ENCODE assay signal across 15 cellular contexts in genomic region chr18:26293982-26294381, GRCh38.
DNase-seq lines count a peak whose midpoint lies in the region; ATAC-seq, FAIRE-seq and TF ChIP-seq lines count a peak whose summit lies in the region.
"Had no signal": no experiment of that assay in that cellular context is flagged by ENCODE, and none has a peak within 500 bp of the region (broad histone marks: within the 10 kb centered on the region; RNA-seq: fewer than 3 reads in every experiment).

No MANE protein-coding gene starts in this region.

- H3F3A ChIP-seq in SU-DHL-6 (ENCODE audit: insufficient read depth): peaks cover 75% of the 10 kb centered on the region

- peaks cover 39% of the 10 kb centered on the region for H3K36me3 Mint-ChIP-seq in memory B cell
- peaks cover 2% of the 10 kb centered on the region for H3K36me3 Mint-ChIP-seq in chondrocyte (ENCODE audit: low read depth)
- H3K36me3 Mint-ChIP-seq in effector memory CD8-positive, alpha-beta T cell (ENCODE audit: insufficient read depth): peaks cover 9% of the 10 kb centered on the region

- no peak for DNase-seq in GM18507 (ENCODE audit: extremely low spot score, insufficient read length, low read depth)
- no peak for DNase-seq in GM19239 (ENCODE audit: insufficient read length, low spot score)
- no peak for DNase-seq in memory B cell (ENCODE audit: low spot score in 2 of 2)
- no peak for DNase-seq in chondrocyte (ENCODE audit: low spot score)
- no peak for DNase-seq in activated gamma-delta T cell (lab: John Stamatoyannopoulos, UW)
- DNase-seq in effector memory CD8-positive, alpha-beta T cell: no peak
- DNase-seq: C1 segment of cervical spinal cord; CD4-positive, alpha-beta T cell; DMS79; HCEC 1CT; HFFc6 had no signal

- H3K27ac Mint-ChIP-seq in memory B cell (peak overlapping the region; percentile 63), chondrocyte (ENCODE audit: unreplicated experiment) (no peak overlapping the region)
- no peak overlapping the region for H3K27ac Mint-ChIP-seq in effector memory CD8-positive, alpha-beta T cell
- H3K27ac Mint-ChIP-seq: B cell; CD4-positive, alpha-beta T cell; HFFc6 had no signal

- peak overlapping the region; percentile 55 for H3K27ac ChIP-seq in SU-DHL-6 (ENCODE audit: low read depth, low read length)
- H3K27ac ChIP-seq: HL-60 had no signal

- H3K4me2 ChIP-seq in SU-DHL-6 (ENCODE audit: low read depth, low read length, poor library complexity, severe bottlenecking): peak overlapping the region; percentile 34

- H2AFZ ChIP-seq in SU-DHL-6 (ENCODE audit: low read depth, low read length, severe bottlenecking): no peak overlapping the region

- H4K20me1 ChIP-seq in SU-DHL-6 (ENCODE audit: low read depth, low read length): no peaks in the 10 kb centered on the region

- no peak for TF ChIP-seq CTCF in SU-DHL-6 (IDR thresholded peaks at IDR 0.05; ENCODE audit: insufficient read depth, low read length, poor library complexity, severe bottlenecking)
- no peak for TF ChIP-seq CTCF in chondrocyte (IDR thresholded peaks at IDR 0.05)

- H3K27me3 Mint-ChIP-seq in memory B cell: no peaks in the 10 kb centered on the region
- no peaks in the 10 kb centered on the region for H3K27me3 Mint-ChIP-seq in chondrocyte (ENCODE audit: low read depth)
- no peaks in the 10 kb centered on the region for H3K27me3 Mint-ChIP-seq in effector memory CD8-positive, alpha-beta T cell
- H3K27me3 Mint-ChIP-seq: B cell; CD4-positive, alpha-beta T cell had no signal

- H3K79me2 ChIP-seq in SU-DHL-6 (ENCODE audit: insufficient read depth, low read length): peaks cover 56% of the 10 kb centered on the region

- no peaks in the 10 kb centered on the region for H3K27me3 ChIP-seq in SU-DHL-6 (ENCODE audit: low read length)

- H3K9me3 Mint-ChIP-seq in memory B cell (no peaks in the 10 kb centered on the region), chondrocyte (ENCODE audit: low read depth) (no peaks in the 10 kb centered on the region)
- no peaks in the 10 kb centered on the region for H3K9me3 Mint-ChIP-seq in effector memory CD8-positive, alpha-beta T cell
- H3K9me3 Mint-ChIP-seq: CD4-positive, alpha-beta T cell; HFFc6 had no signal

- H3K9ac ChIP-seq in SU-DHL-6 (ENCODE audit: low read length): no peak overlapping the region

- FAIRE-seq in GM18507 (lab: Jason Lieb, UNC) (peak; percentile 5), GM19239 (lab: Jason Lieb, UNC) (peak; percentile 23)
- FAIRE-seq: H1 had no signal

- ATAC-seq in memory B cell (ENCODE audit: low read depth): no peak
- ATAC-seq in effector memory CD8-positive, alpha-beta T cell (replicated peaks): no peak

- peaks cover 35% of the 10 kb centered on the region for H3K36me3 ChIP-seq in SU-DHL-6 (ENCODE audit: low read length)

- no peak overlapping the region for H3K4me3 Mint-ChIP-seq in memory B cell
- H3K4me3 Mint-ChIP-seq in chondrocyte (ENCODE audit: unreplicated experiment): no peak overlapping the region
- no peak overlapping the region for H3K4me3 Mint-ChIP-seq in effector memory CD8-positive, alpha-beta T cell
- H3K4me3 Mint-ChIP-seq: B cell; CD4-positive, alpha-beta T cell; HFFc6 had no signal

- H3K9me2 ChIP-seq in SU-DHL-6 (replicated peaks; ENCODE audit: insufficient read depth, low read length): no peaks in the 10 kb centered on the region

- H3K4me3 ChIP-seq in SU-DHL-6 (ENCODE audit: insufficient read depth, low read length, poor library complexity, severe bottlenecking): no peak overlapping the region

- no peaks in the 10 kb centered on the region for H3K9me3 ChIP-seq in SU-DHL-6 (ENCODE audit: insufficient read depth, low read length)

- H3K4me1 Mint-ChIP-seq in memory B cell (peaks cover 12% of the 10 kb centered on the region), chondrocyte (ENCODE audit: low read depth) (peaks cover 15% of the 10 kb centered on the region)
- peaks cover 0 to 6% of the 10 kb centered on the region in 2 donors for H3K4me1 Mint-ChIP-seq in effector memory CD8-positive, alpha-beta T cell (ENCODE audit: low read depth in 2 of 2)
